In genomic region chr9:26172301-26172700, GRCh38 we compare ENCODE assay signal across 29 cellular contexts.
"Had no signal": no experiment of that assay in that cellular context is flagged by ENCODE, and none has a peak within 500 bp of the region (broad histone marks: within the 10 kb centered on the region; RNA-seq: fewer than 3 reads in every experiment).

No MANE protein-coding gene starts in this region.

- H3K4me3 ChIP-seq: body of pancreas, gastrocnemius medialis, lower lobe of right lung, ovary, prostate gland, right atrium auricular region, spleen, testis, uterus had no signal

- DNase-seq: activated B cell treated with CpG ODN at 0.5 μM for 24 hours; activated CD4-positive, alpha-beta T cell treated with anti-CD3 and anti-CD28 coated beads for 36 hours; activated CD4-positive, alpha-beta T cell treated with anti-CD3 and anti-CD28 coated beads, Interleukin-2, amount 50 U/mL, for 4 hours; activated CD8-positive, alpha-beta memory T cell treated with anti-CD3 and anti-CD28 coated beads, Interleukin-2, amount 50 U/mL, for 48 hours; activated effector memory CD4-positive, alpha-beta T cell treated with Interleukin-2 at 50 U/mL for 16 hours; activated naive CD4-positive, alpha-beta T cell treated with anti-CD3 and anti-CD28 coated beads, Interleukin-2, amount 10 ng/mL, durations not matched to agents 7 days and 5 days; activated naive CD8-positive, alpha-beta T cell treated with anti-CD3 and anti-CD28 coated beads, Interleukin-2, amount 50 U/mL, for 24 hours; activated T-cell treated with anti-CD3 and anti-CD28 coated beads, Interleukin-2, amount 50 U/mL, for 72 hours; anterior cingulate cortex; body of pancreas; caudate nucleus; effector CD8-positive, alpha-beta T cell; gastrocnemius medialis; hypothalamus; lower lobe of right lung; midbrain; natural killer cell; ovary; spleen; stimulated activated CD4-positive, alpha-beta T cell treated with anti-CD3 and anti-CD28 coated beads, Interleukin-4, amount 100 ng/mL, for 1 hour; stimulated activated naive CD4-positive, alpha-beta T cell; T1000; testis; trophoblast cell; uterus had no signal

- H3K27me3 Mint-ChIP-seq: activated B cell treated with CpG ODN at 0.5 μM for 24 hours; activated CD4-positive, alpha-beta T cell treated with anti-CD3 and anti-CD28 coated beads for 36 hours; activated naive CD4-positive, alpha-beta T cell treated with anti-CD3 and anti-CD28 coated beads, Interleukin-2, amount 10 ng/mL, durations not matched to agents 7 days and 5 days; activated naive CD8-positive, alpha-beta T cell treated with anti-CD3 and anti-CD28 coated beads, Interleukin-2, amount 50 U/mL, for 24 hours; dendritic cell treated with granulocyte-macrophage colony-stimulating factor and Interleukin-4, amounts not matched to agents 40 ng/mL and 50 ng/mL, for 4 days had no signal

- H3K27ac Mint-ChIP-seq: activated B cell treated with CpG ODN at 0.5 μM for 24 hours; activated CD4-positive, alpha-beta T cell treated with anti-CD3 and anti-CD28 coated beads for 36 hours; activated naive CD4-positive, alpha-beta T cell treated with anti-CD3 and anti-CD28 coated beads, Interleukin-2, amount 10 ng/mL, durations not matched to agents 7 days and 5 days; activated naive CD8-positive, alpha-beta T cell treated with anti-CD3 and anti-CD28 coated beads, Interleukin-2, amount 50 U/mL, for 24 hours; activated T-cell treated with anti-CD3 and anti-CD28 coated beads, Interleukin-2, amount 50 U/mL, for 72 hours; dendritic cell treated with granulocyte-macrophage colony-stimulating factor and Interleukin-4, amounts not matched to agents 40 ng/mL and 50 ng/mL, for 4 days; natural killer cell had no signal

- H3K27ac ChIP-seq: body of pancreas, gastrocnemius medialis, lower lobe of right lung, ovary, prostate gland, right atrium auricular region, spleen, testis, uterus had no signal

- H3K9me3 ChIP-seq: body of pancreas, gastrocnemius medialis, lower lobe of right lung, ovary, prostate gland, right atrium auricular region, spleen, testis, uterus had no signal

- H3K27me3 ChIP-seq: body of pancreas, gastrocnemius medialis, ovary, right atrium auricular region, spleen, testis, uterus had no signal

- H3K4me1 Mint-ChIP-seq: activated B cell treated with CpG ODN at 0.5 μM for 24 hours; activated CD4-positive, alpha-beta T cell treated with anti-CD3 and anti-CD28 coated beads for 36 hours; activated naive CD4-positive, alpha-beta T cell treated with anti-CD3 and anti-CD28 coated beads, Interleukin-2, amount 10 ng/mL, durations not matched to agents 7 days and 5 days; activated naive CD8-positive, alpha-beta T cell treated with anti-CD3 and anti-CD28 coated beads, Interleukin-2, amount 50 U/mL, for 24 hours; natural killer cell had no signal

- H3K9me3 Mint-ChIP-seq: dendritic cell treated with granulocyte-macrophage colony-stimulating factor and Interleukin-4, amounts not matched to agents 40 ng/mL and 50 ng/mL, for 4 days had no signal

- ATAC-seq: activated CD4-positive, alpha-beta T cell treated with anti-CD3 and anti-CD28 coated beads for 36 hours; activated naive CD8-positive, alpha-beta T cell treated with anti-CD3 and anti-CD28 coated beads, Interleukin-2, amount 50 U/mL, for 24 hours; activated T-cell treated with anti-CD3 and anti-CD28 coated beads, Interleukin-2, amount 50 U/mL, for 72 hours; body of pancreas; esophagus mucosa; gastrocnemius medialis; lower lobe of right lung; natural killer cell had no signal

- H3K4me1 ChIP-seq: body of pancreas, gastrocnemius medialis, lower lobe of right lung, prostate gland, right atrium auricular region, spleen, testis, uterus had no signal

- H3K36me3 ChIP-seq: gastrocnemius medialis, lower lobe of right lung, ovary, prostate gland, right atrium auricular region, spleen, uterus had no signal

- H3K4me3 Mint-ChIP-seq: activated B cell treated with CpG ODN at 0.5 μM for 24 hours; activated CD4-positive, alpha-beta T cell treated with anti-CD3 and anti-CD28 coated beads for 36 hours; activated naive CD4-positive, alpha-beta T cell treated with anti-CD3 and anti-CD28 coated beads, Interleukin-2, amount 10 ng/mL, durations not matched to agents 7 days and 5 days; activated naive CD8-positive, alpha-beta T cell treated with anti-CD3 and anti-CD28 coated beads, Interleukin-2, amount 50 U/mL, for 24 hours; activated T-cell treated with anti-CD3 and anti-CD28 coated beads, Interleukin-2, amount 50 U/mL, for 72 hours; dendritic cell treated with granulocyte-macrophage colony-stimulating factor and Interleukin-4, amounts not matched to agents 40 ng/mL and 50 ng/mL, for 4 days; natural killer cell had no signal

- H3K36me3 Mint-ChIP-seq: activated naive CD4-positive, alpha-beta T cell treated with anti-CD3 and anti-CD28 coated beads, Interleukin-2, amount 10 ng/mL, durations not matched to agents 7 days and 5 days had no signal
